14 cellular contexts compared by ENCODE assay signal in genomic region chr1:109930252-109930993, GRCh38. TPM values are rescaled to one million over a fixed set of nuclear protein-coding genes. Genes with fewer than 3 reads are reported as not detected.
DNase-seq lines count a peak whose midpoint lies in the region; ATAC-seq, FAIRE-seq and TF ChIP-seq lines count a peak whose summit lies in the region.
"Had no signal": no experiment of that assay in that cellular context is flagged by ENCODE, and none has a peak within 500 bp of the region (broad histone marks: within the 10 kb centered on the region; RNA-seq: fewer than 3 reads in every experiment).

No MANE protein-coding gene starts in this region.

- DNase-seq in cardiac muscle cell (ENCODE audit: low read depth in 1 of 2, low spot score in 1 of 2) = peak in 1 of 2 donors; percentile 30
- no peak for DNase-seq in Right ventricle myocardium inferior (ENCODE audit: missing footprints)
- DNase-seq in endodermal cell = peak; percentile 52
- peak in 2 of 6 donors; percentile 9 to 52 for DNase-seq in pancreas
- peak in 1 of 2 donors; percentile 51 for DNase-seq in upper lobe of left lung
- no peak for DNase-seq in cerebellar cortex (ENCODE audit: low spot score)
- DNase-seq in RCC 7860 (ENCODE audit: low spot score) = no peak
- no peak for DNase-seq in CD4-positive, alpha-beta memory T cell
- DNase-seq: activated B cell treated with CpG ODN at 0.5 μM for 24 hours; activated effector memory CD4-positive, alpha-beta T cell treated with anti-CD3 and anti-CD28 coated beads, Interleukin-2, amount 50 U/mL, for 16 hours; GF-D8; NCI-H2171 treated with DMSO at 0.1 percent for 48 hours had no signal

- H3K4me3 ChIP-seq in cardiac muscle cell (no peak overlapping the region), endodermal cell (ENCODE audit: low read length) (no peak overlapping the region), pancreas (no peak overlapping the region), upper lobe of left lung (no peak overlapping the region)
- H3K4me3 ChIP-seq in CD4-positive, alpha-beta memory T cell (ENCODE audit: low read length in 2 of 2) = no peak overlapping the region

- H3K36me3 Mint-ChIP-seq in endodermal cell (ENCODE audit: low read depth) = no peaks in the 10 kb centered on the region
- H3K36me3 Mint-ChIP-seq in CD4-positive, alpha-beta memory T cell = peaks cover 27 to 41% of the 10 kb centered on the region in 2 donors
- H3K36me3 Mint-ChIP-seq: IgD-negative memory B cell had no signal

- H3K9me3 ChIP-seq in cardiac muscle cell (ENCODE audit: low read depth) (no peaks in the 10 kb centered on the region), endodermal cell (ENCODE audit: control insufficient read depth, low read length) (no peaks in the 10 kb centered on the region), pancreas (no peaks in the 10 kb centered on the region), upper lobe of left lung (no peaks in the 10 kb centered on the region)
- H3K9me3 ChIP-seq in CD4-positive, alpha-beta memory T cell (ENCODE audit: control insufficient read depth in 1 of 2, low read length in 2 of 2) = no peaks in the 10 kb centered on the region

- TF ChIP-seq EP300 in upper lobe of left lung (IDR thresholded peaks at IDR 0.05) = no peak

- POLR2A ChIA-PET in CD4-positive, alpha-beta memory T cell (lab: Charles Lee; ENCODE audit: partially characterized antibody) = no interaction called here

- no peaks in the 10 kb centered on the region for H3K27me3 ChIP-seq in cardiac muscle cell
- H3K27me3 ChIP-seq in endodermal cell (ENCODE audit: control insufficient read depth, insufficient read depth, low read length, poor library complexity, severe bottlenecking) = no peaks in the 10 kb centered on the region
- no peaks in the 10 kb centered on the region for H3K27me3 ChIP-seq in pancreas
- no peaks in the 10 kb centered on the region for H3K27me3 ChIP-seq in upper lobe of left lung
- no peaks in the 10 kb centered on the region for H3K27me3 ChIP-seq in CD4-positive, alpha-beta memory T cell (ENCODE audit: insufficient read depth, low read length)

- TF ChIP-seq CTCF in cardiac muscle cell (IDR thresholded peaks at IDR 0.05; ENCODE audit: low read depth, low read length) (no peak), endodermal cell (conservative IDR thresholded peaks at IDR 0.05) (no peak), pancreas (IDR thresholded peaks at IDR 0.05) (no peak), upper lobe of left lung (IDR thresholded peaks at IDR 0.05) (no peak)

- peaks cover 8% of the 10 kb centered on the region for H3K27me3 Mint-ChIP-seq in endodermal cell (ENCODE audit: insufficient read depth)
- no peaks in the 10 kb centered on the region for H3K27me3 Mint-ChIP-seq in CD4-positive, alpha-beta memory T cell

- peak overlapping the region; percentile 93 for H3K27ac Mint-ChIP-seq in endodermal cell
- peak overlapping the region in 2 of 7 donors; percentile 13 to 57 for H3K27ac Mint-ChIP-seq in CD4-positive, alpha-beta memory T cell
- H3K27ac Mint-ChIP-seq: activated B cell treated with CpG ODN at 0.5 μM for 24 hours, IgD-negative memory B cell had no signal

- H3K9ac ChIP-seq in endodermal cell (ENCODE audit: extremely low read depth, low read length, poor library complexity, severe bottlenecking) = no peak overlapping the region

- intact Hi-C loops in Right ventricle myocardium inferior (cut with DNase I) (no loop called here), pancreas (cut with DNase I) (no loop called here)
- intact Hi-C loops in CD4-positive, alpha-beta memory T cell (cut with micrococcal nuclease) = no loop called here

- WGBS in endodermal cell (ENCODE audit: insufficient coverage in 1 of 2, insufficient read length in 1 of 2), 2 experiments = 87 to 100% methylated on average over 3 to 8 of the region's 9 CpGs
- WGBS in pancreas, 2 donors = 94 to 96% methylated on average over 9 of the region's 9 CpGs
- WGBS in upper lobe of left lung, 2 donors = 95 to 96% methylated on average over 7 to 9 of the region's 9 CpGs

- H3K4me1 Mint-ChIP-seq in endodermal cell = peaks cover 31% of the 10 kb centered on the region
- H3K4me1 Mint-ChIP-seq in CD4-positive, alpha-beta memory T cell = peaks cover 0 to 14% (median 5%) of the 10 kb centered on the region in 4 donors
- H3K4me1 Mint-ChIP-seq: activated B cell treated with CpG ODN at 0.5 μM for 24 hours, IgD-negative memory B cell had no signal

- FAIRE-seq in pancreas (lab: Jason Lieb, UNC) = no peak
- FAIRE-seq in RCC 7860 (lab: Jason Lieb, UNC) = no peak
- FAIRE-seq: colon had no signal

- no peak for TF ChIP-seq POLR2A in upper lobe of left lung (IDR thresholded peaks at IDR 0.05)

- peaks cover 22% of the 10 kb centered on the region for H3K4me1 ChIP-seq in cardiac muscle cell (ENCODE audit: low read depth)
- peaks cover 11% of the 10 kb centered on the region for H3K4me1 ChIP-seq in endodermal cell (ENCODE audit: control insufficient read depth, insufficient read depth, low read length)
- peaks cover 12 to 49% (median 14%) of the 10 kb centered on the region in 3 donors for H3K4me1 ChIP-seq in pancreas
- peaks cover 48 to 60% (median 53%) of the 10 kb centered on the region in 4 donors for H3K4me1 ChIP-seq in upper lobe of left lung
- H3K4me1 ChIP-seq in CD4-positive, alpha-beta memory T cell (ENCODE audit: insufficient read depth, low read length) = peaks cover 9% of the 10 kb centered on the region

- H3K27ac ChIP-seq in cardiac muscle cell (peak overlapping the region; percentile 91), endodermal cell (ENCODE audit: low read depth, low read length) (peak overlapping the region; percentile 49), pancreas (peak overlapping the region in 3 of 4 donors; percentile 33 to 65 (median 51)), upper lobe of left lung (peak overlapping the region in 3 of 4 donors; percentile 68 to 90 (median 83))
- no peak overlapping the region for H3K27ac ChIP-seq in CD4-positive, alpha-beta memory T cell (ENCODE audit: low read depth, low read length)

- ATAC-seq in Right ventricle myocardium inferior = no peak
- no peak for ATAC-seq in pancreas
- no peak for ATAC-seq in upper lobe of left lung (ENCODE audit: low FRiP score in 2 of 2)

- CTCF ChIA-PET in CD4-positive, alpha-beta memory T cell (lab: Charles Lee; ENCODE audit: partially characterized antibody) = interaction anchor here (1.2 kb wide), 1 partner anchor 140 kb away, joined by 3 read pairs; no protein-coding TSS in a partner anchor

- H3K36me3 ChIP-seq in cardiac muscle cell (no peaks in the 10 kb centered on the region), endodermal cell (ENCODE audit: control insufficient read depth, insufficient read depth, low read length) (no peaks in the 10 kb centered on the region), pancreas (peaks cover 0 to 5% (median 0%) of the 10 kb centered on the region in 3 donors), upper lobe of left lung (peaks cover 0 to 39% (median 27%) of the 10 kb centered on the region in 4 donors)
- peaks cover 9% of the 10 kb centered on the region for H3K36me3 ChIP-seq in CD4-positive, alpha-beta memory T cell (ENCODE audit: insufficient read depth, low read length)

- H3K9me3 Mint-ChIP-seq in endodermal cell = no peaks in the 10 kb centered on the region
- H3K9me3 Mint-ChIP-seq in CD4-positive, alpha-beta memory T cell = peaks cover 0 to under 1% (median 0%) of the 10 kb centered on the region in 8 donors
- H3K9me3 Mint-ChIP-seq: activated B cell treated with CpG ODN at 0.5 μM for 24 hours had no signal

- no peak overlapping the region for H3K4me3 Mint-ChIP-seq in endodermal cell
- no peak overlapping the region for H3K4me3 Mint-ChIP-seq in CD4-positive, alpha-beta memory T cell
- H3K4me3 Mint-ChIP-seq: activated B cell treated with CpG ODN at 0.5 μM for 24 hours, IgD-negative memory B cell had no signal

RNA-seq across cellular contexts. Expression of gene CSF1, which starts 19.8 kb away (rescaled TPM):
- total RNA-seq in cardiac muscle cell (5.0 and 5.7 TPM in 2 replicates), Right ventricle myocardium inferior (19.0 TPM), endodermal cell (1 to 10 TPM; 1.0 to 2.1 TPM), pancreas (10 to 100 TPM in 4 of 6 donors, 1 to 10 TPM in 2; 6.7 to 38.3 (median 13.4) TPM), upper lobe of left lung (100 to 1,000 TPM in 1 of 6 donors, 10 to 100 TPM in 5; 19.4 to 106 (median 36.5) TPM)
- polyA plus RNA-seq in cardiac muscle cell (4.9 and 6.6 TPM in 2 replicates), pancreas (10 to 100 TPM; 15.5 to 16.5 TPM)
- polyA plus RNA-seq in endodermal cell (2013, experiment 1 of 2) = 8.3 TPM
- polyA plus RNA-seq in endodermal cell (2013, experiment 2 of 2) = 7.3 TPM
- total RNA-seq in CD4-positive, alpha-beta memory T cell = 10 to 100 TPM; 10.3 to 13.9 TPM
- 10 to 100 TPM in 1 of 2 donors, 1 to 10 TPM in 1; 5.0 to 12.5 TPM for polyA plus RNA-seq in CD4-positive, alpha-beta memory T cell

RNA-seq across cellular contexts. Expression of gene AHCYL1, which starts 54.1 kb away (rescaled TPM):
- total RNA-seq in cardiac muscle cell = 34.2 and 49.0 TPM in 2 replicates
- 82.7 and 106 TPM in 2 replicates for polyA plus RNA-seq in cardiac muscle cell
- 38.4 TPM for total RNA-seq in Right ventricle myocardium inferior
- total RNA-seq in endodermal cell = 10 to 100 TPM; 78.9 to 96.0 TPM
- 99.3 TPM for polyA plus RNA-seq in endodermal cell (2013, experiment 1 of 2)
- polyA plus RNA-seq in endodermal cell (2013, experiment 2 of 2) = 91.2 TPM
- total RNA-seq in pancreas = 10 to 100 TPM; 44.5 to 85.5 (median 50.1) TPM
- 10 to 100 TPM; 29.8 to 55.1 TPM for polyA plus RNA-seq in pancreas
- total RNA-seq in upper lobe of left lung = 10 to 100 TPM; 41.9 to 89.6 (median 76.1) TPM
- total RNA-seq in CD4-positive, alpha-beta memory T cell = 10 to 100 TPM; 44.2 to 45.1 TPM
- polyA plus RNA-seq in CD4-positive, alpha-beta memory T cell = 10 to 100 TPM; 41.7 to 54.9 TPM
